Comparison of ENCODE assay signal across 19 cellular contexts in genomic region chr5:9895305-9895650, GRCh38.
"Had no signal": no experiment of that assay in that cellular context is flagged by ENCODE, and none has a peak within 500 bp of the region (broad histone marks: within the 10 kb centered on the region; RNA-seq: fewer than 3 reads in every experiment).

No MANE protein-coding gene starts in this region.

- DNase-seq: activated CD4-positive, alpha-beta T cell treated with anti-CD3 and anti-CD28 coated beads, Interleukin-2, amount 10 ng/mL, durations not matched to agents 24 days and 14 days; activated CD4-positive, CD25-positive, alpha-beta regulatory T cell; activated CD8-positive, alpha-beta memory T cell treated with anti-CD3 and anti-CD28 coated beads for 24 hours; activated naive CD4-positive, alpha-beta T cell; anterior cingulate cortex; cerebellar nuclear complex; dermis blood vessel endothelial cell; effector memory CD8-positive, alpha-beta T cell; heart right ventricle; islet precursor cell; naive thymus-derived CD4-positive, alpha-beta T cell; occipital lobe; right cardiac atrium; small intestine; stimulated activated CD4-positive, alpha-beta T cell treated with anti-CD3 and anti-CD28 coated beads, Interleukin-4, amount 100 ng/mL, for 24 hours; stimulated activated naive CD4-positive, alpha-beta T cell; substantia nigra; transverse colon had no signal

- H3K4me1 ChIP-seq: heart right ventricle, transverse colon had no signal

- H3K36me3 ChIP-seq: heart right ventricle, transverse colon had no signal

- H3K27ac ChIP-seq: epithelial cell of prostate, heart right ventricle, transverse colon had no signal

- H3K27me3 ChIP-seq: transverse colon had no signal

- H3K4me3 ChIP-seq: heart right ventricle, transverse colon had no signal

- ATAC-seq: effector memory CD8-positive, alpha-beta T cell; heart right ventricle; naive thymus-derived CD4-positive, alpha-beta T cell; right cardiac atrium had no signal
